ENCODE assay signal across 25 cellular contexts in the genomic region with DNA sequence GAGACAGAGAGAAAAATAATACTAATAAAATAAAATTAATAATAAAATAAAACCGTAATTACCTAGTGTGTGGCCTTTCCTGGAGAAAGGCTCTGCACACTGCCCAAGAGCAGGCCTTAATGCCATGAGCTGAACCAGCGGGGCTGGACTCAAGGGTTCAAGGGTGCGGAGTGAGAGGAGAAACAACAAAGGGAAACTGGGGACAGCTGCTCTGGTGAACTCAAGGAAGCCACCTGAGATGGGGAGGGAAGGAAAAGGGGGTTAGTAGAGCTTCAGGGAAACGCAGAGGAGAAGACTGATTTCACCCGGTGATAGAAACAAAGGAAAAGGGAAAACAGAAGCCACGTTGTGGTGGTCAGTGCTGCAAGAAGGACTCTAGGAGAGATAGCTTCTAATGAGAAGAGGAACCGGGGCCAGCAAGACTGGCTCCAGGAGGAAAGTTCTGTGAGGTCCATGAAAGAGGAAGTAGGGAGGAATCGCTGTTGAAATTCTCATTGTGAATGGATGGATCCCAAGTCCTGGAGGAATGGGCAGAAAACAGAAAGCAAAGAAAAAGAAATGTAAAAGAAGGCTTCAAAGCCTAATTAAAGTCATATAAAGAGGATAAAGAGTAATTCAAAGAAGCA.
DNase-seq lines count a peak whose midpoint lies in the region; TF ChIP-seq lines count a peak whose summit lies in the region.
"Had no signal": no experiment of that assay in that cellular context is flagged by ENCODE, and none has a peak within 500 bp of the region (broad histone marks: within the 10 kb centered on the region; RNA-seq: fewer than 3 reads in every experiment).

No MANE protein-coding gene starts in this region.

- H3K9me2 ChIP-seq in OCI-LY1 (ENCODE audit: low read depth, low read length): no peaks in the 10 kb centered on the region

- TF ChIP-seq CTCF in OCI-LY1 (IDR thresholded peaks at IDR 0.05; ENCODE audit: low read length): no peak

- H3K4me3 ChIP-seq in OCI-LY1 (ENCODE audit: low read depth, low read length, poor library complexity, severe bottlenecking): no peak overlapping the region
- H3K4me3 ChIP-seq: left ventricle myocardium inferior, mucosa of descending colon, prostate gland, skin epidermis, stomach had no signal

- DNase-seq in AML-193 (lab: John Stamatoyannopoulos, UW): peak; percentile 9 to 13
- peak; percentile 23 for DNase-seq in Ammon's horn (ENCODE audit: low spot score)
- no peak for DNase-seq in NCI-H2081 treated with DMSO at 0.1 percent for 48 hours (lab: John Stamatoyannopoulos, UW)
- no peak for DNase-seq in NCI-H1930 (lab: John Stamatoyannopoulos, UW)
- DNase-seq in SKM-1 treated with dmso at 0.1 percent for 144 hours (lab: John Stamatoyannopoulos, UW; ENCODE audit: unreplicated experiment): no peak
- DNase-seq: activated B cell treated with CpG ODN at 0.5 μM for 24 hours; Calu3; foreskin fibroblast; HCEC 1CT; immature natural killer cell; Kasumi-1; left ventricle myocardium inferior; mucosa of descending colon; NCI-H1105 treated with DMSO at 0.1 percent for 48 hours; NCI-H2107; Right ventricle myocardium superior; stimulated activated CD4-positive, alpha-beta T cell treated with anti-CD3 and anti-CD28 coated beads, Interleukin-2, amount 100 ng/mL, for 48 hours; stomach had no signal

- H3K4me3 Mint-ChIP-seq in dendritic cell treated with granulocyte-macrophage colony-stimulating factor and Interleukin-4, amounts not matched to agents 40 ng/mL and 50 ng/mL, for 4 days: peak overlapping the region; percentile 35
- H3K4me3 Mint-ChIP-seq: B cell, immature natural killer cell, type B pancreatic cell had no signal

- intact Hi-C loops in dendritic cell treated with granulocyte-macrophage colony-stimulating factor and Interleukin-4, amounts not matched to agents 40 ng/mL and 50 ng/mL, for 4 days (cut with micrococcal nuclease): no loop called here

- H3K9ac ChIP-seq in OCI-LY1 (ENCODE audit: low read length): peak overlapping the region; percentile 59

- no peaks in the 10 kb centered on the region for H3K36me3 Mint-ChIP-seq in dendritic cell treated with granulocyte-macrophage colony-stimulating factor and Interleukin-4, amounts not matched to agents 40 ng/mL and 50 ng/mL, for 4 days (ENCODE audit: low read depth)

- no peak overlapping the region for H2AFZ ChIP-seq in OCI-LY1 (ENCODE audit: low read length)

- H3K9me3 ChIP-seq in OCI-LY1 (ENCODE audit: low read length): peaks cover 6% of the 10 kb centered on the region; the same call in 1 of the 2 replicates
- H3K9me3 ChIP-seq: mucosa of descending colon, prostate gland, stomach had no signal

- peaks cover 64% of the 10 kb centered on the region for H3K4me1 Mint-ChIP-seq in dendritic cell treated with granulocyte-macrophage colony-stimulating factor and Interleukin-4, amounts not matched to agents 40 ng/mL and 50 ng/mL, for 4 days (ENCODE audit: low read depth)

- H3K4me1 ChIP-seq in OCI-LY1 (ENCODE audit: insufficient read depth, low read length, severe bottlenecking): peaks cover 75% of the 10 kb centered on the region
- H3K4me1 ChIP-seq: prostate gland had no signal

- H3K27ac Mint-ChIP-seq in dendritic cell treated with granulocyte-macrophage colony-stimulating factor and Interleukin-4, amounts not matched to agents 40 ng/mL and 50 ng/mL, for 4 days: peak overlapping the region; percentile 35
- H3K27ac Mint-ChIP-seq: B cell, immature natural killer cell, type B pancreatic cell had no signal

- no peaks in the 10 kb centered on the region for H3K9me3 Mint-ChIP-seq in dendritic cell treated with granulocyte-macrophage colony-stimulating factor and Interleukin-4, amounts not matched to agents 40 ng/mL and 50 ng/mL, for 4 days
- H3K9me3 Mint-ChIP-seq: type B pancreatic cell had no signal

- H3F3A ChIP-seq in OCI-LY1 (ENCODE audit: insufficient read depth, low read length): 0 out of 2 replicates have a peak, but pooled peaks cover 10% of the 10 kb centered on the region

- peak overlapping the region; percentile 63 for H3K4me2 ChIP-seq in OCI-LY1 (ENCODE audit: low read length)

- peak overlapping the region; percentile 98 for H3K27ac ChIP-seq in OCI-LY1 (ENCODE audit: low read depth, low read length, poor library complexity, severe bottlenecking)
- H3K27ac ChIP-seq: epithelial cell of prostate, left ventricle myocardium inferior, prostate gland, stomach had no signal

- peaks cover 9% of the 10 kb centered on the region for H3K27me3 Mint-ChIP-seq in dendritic cell treated with granulocyte-macrophage colony-stimulating factor and Interleukin-4, amounts not matched to agents 40 ng/mL and 50 ng/mL, for 4 days
- H3K27me3 Mint-ChIP-seq: activated B cell treated with CpG ODN at 0.5 μM for 24 hours, B cell had no signal

- H3K27me3 ChIP-seq in OCI-LY1 (ENCODE audit: insufficient read depth, low read length): no peaks in the 10 kb centered on the region
- H3K27me3 ChIP-seq: stomach had no signal

- no peaks in the 10 kb centered on the region for H4K20me1 ChIP-seq in OCI-LY1 (ENCODE audit: insufficient read depth, low read length)

- no peaks in the 10 kb centered on the region for H3K36me3 ChIP-seq in OCI-LY1 (ENCODE audit: insufficient read depth, low read length)
- H3K36me3 ChIP-seq: left ventricle myocardium inferior, prostate gland, stomach had no signal

- no peaks in the 10 kb centered on the region for H3K79me2 ChIP-seq in OCI-LY1 (ENCODE audit: insufficient read depth, low read length)

Comparison
In these comparisons a context has a peak if more than half of its experiments do, and no peak if none do; other contexts are left out.
1. DNase-seq: peak in AML-193 (2 of 2) and Ammon's horn (single experiment); none in NCI-H2081 treated with DMSO at 0.1 percent for 48 hours (single experiment), NCI-H1930 (0 of 2) and SKM-1 treated with dmso at 0.1 percent for 144 hours (single experiment).